In genomic region chr6:2900221-2900807, GRCh38 we compare ENCODE assay signal across 10 cellular contexts. TPM values are rescaled to one million over a fixed set of nuclear protein-coding genes. Genes with fewer than 3 reads are reported as not detected.
A peak's percentile ranks its signal among the peaks of the same experiment; 100 is the strongest.
DNase-seq lines count a peak whose midpoint lies in the region; ATAC-seq and TF ChIP-seq lines count a peak whose summit lies in the region.
"Had no signal": no experiment of that assay in that cellular context is flagged by ENCODE, and none has a peak within 500 bp of the region (broad histone marks: within the 10 kb centered on the region; RNA-seq: fewer than 3 reads in every experiment).

No MANE protein-coding gene starts in this region.

- 73 to 79% (median 75%) methylated on average over 15 of the region's 15 CpGs for WGBS in heart left ventricle, 4 donors

- H3K4me1 ChIP-seq in heart left ventricle (peaks cover 0 to 61% (median 16%) of the 10 kb centered on the region in 12 donors), vagina (peaks cover 41% of the 10 kb centered on the region)
- H3K4me1 ChIP-seq: pancreas had no signal

- H3K4me3 ChIP-seq in heart left ventricle (peak overlapping the region in 4 of 12 donors; percentile 43 to 94 (median 78)), vagina (peak overlapping the region in 1 of 2 donors; percentile 76)
- H3K4me3 ChIP-seq: K562, pancreas had no signal

- intact Hi-C loops in cardiac septum (cut with DNase I) (no loop called here), heart left ventricle (cut with DNase I) (loop anchor here in 2 of 10 donors (5.0 to 10.0 kb wide), 2 partner anchors 43 to 46 kb away; no protein-coding TSS in a partner anchor), vagina (cut with DNase I) (loop anchor here (5.0 kb wide), 1 partner anchor 48 kb away; no protein-coding TSS in a partner anchor), MCF 10A (cut with micrococcal nuclease) (no loop called here)

- H3K27ac ChIP-seq in heart left ventricle (peak overlapping the region in 2 of 12 donors; percentile 20 to 41), vagina (peak overlapping the region; percentile 31)
- H3K27ac ChIP-seq: pancreas had no signal

- ATAC-seq in heart left ventricle: no peak
- no peak for ATAC-seq in HG02759 (IDR thresholded peaks at IDR 0.05; ENCODE audit: unreplicated experiment)
- ATAC-seq: K562, pancreas had no signal

- H3K36me3 ChIP-seq in heart left ventricle (peaks cover 0 to 50% (median 46%) of the 10 kb centered on the region in 9 donors), vagina (no peaks in the 10 kb centered on the region)
- H3K36me3 ChIP-seq: pancreas had no signal

- BruUV-seq in MCF 10A (replicated peaks; lab: Mats Ljungman, UMichigan): no TSS peak

- peaks cover 44% of the 10 kb centered on the region for H3K4me1 Mint-ChIP-seq in activated naive CD8-positive, alpha-beta T cell treated with anti-CD3 and anti-CD28 coated beads for 36 hours
- H3K4me1 Mint-ChIP-seq in mesothelial cell of epicardium (peaks cover 25% of the 10 kb centered on the region), MCF 10A (ENCODE audit: insufficient read depth, unreplicated experiment) (no peaks in the 10 kb centered on the region)

- no peak for TF ChIP-seq CTCF in heart left ventricle (IDR thresholded peaks at IDR 0.05)
- TF ChIP-seq CTCF in mesothelial cell of epicardium (IDR thresholded peaks at IDR 0.05; ENCODE audit: unreplicated experiment): no peak
- TF ChIP-seq CTCF in vagina (IDR thresholded peaks at IDR 0.05): no peak
- no peak for TF ChIP-seq CTCF in MCF 10A (IDR thresholded peaks at IDR 0.05; ENCODE audit: unreplicated experiment)

- peak overlapping the region; percentile 93 for H3K27ac Mint-ChIP-seq in activated naive CD8-positive, alpha-beta T cell treated with anti-CD3 and anti-CD28 coated beads for 36 hours
- no peak overlapping the region for H3K27ac Mint-ChIP-seq in mesothelial cell of epicardium
- H3K27ac Mint-ChIP-seq in MCF 10A (ENCODE audit: low read depth, unreplicated experiment): no peak overlapping the region

- no peaks in the 10 kb centered on the region for H3K9me3 ChIP-seq in heart left ventricle
- no peaks in the 10 kb centered on the region for H3K9me3 ChIP-seq in vagina
- H3K9me3 ChIP-seq: pancreas had no signal

- peaks cover 63% of the 10 kb centered on the region for H3K36me3 Mint-ChIP-seq in activated naive CD8-positive, alpha-beta T cell treated with anti-CD3 and anti-CD28 coated beads for 36 hours
- peaks cover 24% of the 10 kb centered on the region for H3K36me3 Mint-ChIP-seq in mesothelial cell of epicardium
- H3K36me3 Mint-ChIP-seq in MCF 10A (ENCODE audit: insufficient read depth, unreplicated experiment): no peaks in the 10 kb centered on the region

- H3K4me3 Mint-ChIP-seq in activated naive CD8-positive, alpha-beta T cell treated with anti-CD3 and anti-CD28 coated beads for 36 hours: peak overlapping the region; percentile 98
- H3K4me3 Mint-ChIP-seq in mesothelial cell of epicardium (peak overlapping the region; percentile 88), MCF 10A (ENCODE audit: unreplicated experiment) (no peak overlapping the region)

- peak; percentile 55 for DNase-seq in cardiac septum (ENCODE audit: low spot score)
- DNase-seq in heart left ventricle: no peak
- no peak for DNase-seq in activated naive CD8-positive, alpha-beta T cell treated with anti-CD3 and anti-CD28 coated beads for 36 hours
- no peak for DNase-seq in mesothelial cell of epicardium (ENCODE audit: low spot score in 2 of 2, unreplicated experiment in 2 of 2)
- no peak for DNase-seq in vagina (ENCODE audit: extremely low spot score in 2 of 2)
- DNase-seq in DMS79 (lab: John Stamatoyannopoulos, UW): no peak
- no peak for DNase-seq in MCF 10A (ENCODE audit: unreplicated experiment)
- DNase-seq: pancreas had no signal

- TF ChIP-seq POLR2A in heart left ventricle (IDR thresholded peaks at IDR 0.05): no peak
- no peak for TF ChIP-seq POLR2A in vagina (IDR thresholded peaks at IDR 0.05)

- H3K27me3 ChIP-seq in heart left ventricle: no peaks in the 10 kb centered on the region
- H3K27me3 ChIP-seq in vagina: no peaks in the 10 kb centered on the region
- H3K27me3 ChIP-seq: pancreas had no signal

- POLR2A ChIA-PET in MCF 10A (lab: Yijun Ruan, JAX): no interaction called here

- CTCF ChIA-PET in MCF 10A (lab: Yijun Ruan, JAX): interaction anchor here (0.7 kb wide), 1 partner anchor 166 kb away, joined by 4 read pairs; no protein-coding TSS in a partner anchor

- peaks cover 7% of the 10 kb centered on the region for H3K9me3 Mint-ChIP-seq in activated naive CD8-positive, alpha-beta T cell treated with anti-CD3 and anti-CD28 coated beads for 36 hours
- H3K9me3 Mint-ChIP-seq in mesothelial cell of epicardium (no peaks in the 10 kb centered on the region), MCF 10A (ENCODE audit: unreplicated experiment) (no peaks in the 10 kb centered on the region)

- no peaks in the 10 kb centered on the region for H3K27me3 Mint-ChIP-seq in activated naive CD8-positive, alpha-beta T cell treated with anti-CD3 and anti-CD28 coated beads for 36 hours
- peaks cover 11% of the 10 kb centered on the region for H3K27me3 Mint-ChIP-seq in mesothelial cell of epicardium (ENCODE audit: low read depth)
- H3K27me3 Mint-ChIP-seq in MCF 10A (ENCODE audit: insufficient read depth, unreplicated experiment): peaks cover 26% of the 10 kb centered on the region

RNA-seq across cellular contexts. Expression of gene SERPINB9, which starts 2.8 kb away (rescaled TPM):
- total RNA-seq in cardiac septum: 5.3 TPM
- 10 to 100 TPM in 1 of 9 donors, 1 to 10 TPM in 8; 2.1 to 16.7 (median 5.4) TPM for total RNA-seq in heart left ventricle
- polyA plus RNA-seq in heart left ventricle: 1 to 10 TPM; 2.1 to 2.7 TPM
- 10 to 100 TPM; 51.3 to 51.4 TPM for total RNA-seq in activated naive CD8-positive, alpha-beta T cell treated with anti-CD3 and anti-CD28 coated beads for 36 hours
- total RNA-seq in mesothelial cell of epicardium: 28.2 to 30.9 TPM (median 30.6 TPM) in 3 replicates
- total RNA-seq in vagina: 6.9 TPM
- not detected in 2 replicates for total RNA-seq in MCF 10A (2022)

RNA-seq across cellular contexts. Expression of gene SERPINB1, which starts 58.7 kb away (rescaled TPM):
- total RNA-seq in cardiac septum (26.4 TPM), heart left ventricle (10 to 100 TPM; 15.6 to 55.6 (median 23.0) TPM), mesothelial cell of epicardium (18.5 to 20.3 TPM (median 19.5 TPM) in 3 replicates), vagina (38.1 TPM), MCF 10A (2022) (20.8 and 28.0 TPM in 2 replicates)
- 10 to 100 TPM; 15.4 to 20.4 TPM for polyA plus RNA-seq in heart left ventricle
- total RNA-seq in activated naive CD8-positive, alpha-beta T cell treated with anti-CD3 and anti-CD28 coated beads for 36 hours: 10 to 100 TPM; 38.1 to 44.7 TPM
